In genomic region chr2:96694279-96694678, GRCh38 we compare ENCODE assay signal across 14 cellular contexts. TPM values are rescaled to one million over a fixed set of nuclear protein-coding genes. Genes with fewer than 3 reads are reported as not detected.
DNase-seq lines count a peak whose midpoint lies in the region; ATAC-seq and TF ChIP-seq lines count a peak whose summit lies in the region.
"Had no signal": no experiment of that assay in that cellular context is flagged by ENCODE, and none has a peak within 500 bp of the region (broad histone marks: within the 10 kb centered on the region; RNA-seq: fewer than 3 reads in every experiment).

No MANE protein-coding gene starts in this region.

- no peaks in the 10 kb centered on the region for H3F3A ChIP-seq in neural progenitor cell (ENCODE audit: low read depth)

- no peak overlapping the region for H4K91ac ChIP-seq in IMR-90 (ENCODE audit: insufficient read depth, low read depth, low read length)

- H2BK120ac ChIP-seq in IMR-90 (ENCODE audit: low read depth, low read length), result no peak overlapping the region

- H3K27me3 Mint-ChIP-seq in mesothelial cell of epicardium (ENCODE audit: low read depth), result no peaks in the 10 kb centered on the region
- peaks cover 3% of the 10 kb centered on the region for H3K27me3 Mint-ChIP-seq in neural progenitor cell (ENCODE audit: insufficient read depth, low read depth)
- H3K27me3 Mint-ChIP-seq: CD4-positive, alpha-beta memory T cell had no signal

- H3K9ac ChIP-seq in IMR-90 (ENCODE audit: low read depth, low read length) (no peak overlapping the region), neural progenitor cell (no peak overlapping the region)

- no peak for TF ChIP-seq RAD21 in IMR-90 (IDR thresholded peaks at IDR 0.05; ENCODE audit: low read length)

- no peaks in the 10 kb centered on the region for H3K79me1 ChIP-seq in IMR-90 (ENCODE audit: low read depth in 1 of 2, low read length in 2 of 2)

- TF ChIP-seq POLR2A in IMR-90 (IDR thresholded peaks at IDR 0.05; ENCODE audit: low read depth, low read length) (no peak), prostate gland (IDR thresholded peaks at IDR 0.05) (no peak)

- H3K4ac ChIP-seq in IMR-90 (ENCODE audit: low read depth, low read length), result no peak overlapping the region

- no peak for ATAC-seq in IMR-90 (ENCODE audit: low read depth)
- no peak for ATAC-seq in upper lobe of right lung

- in situ Hi-C loops in IMR-90 (cut with MboI; ENCODE audit: low sequenced_read_pairs), result no loop called here

- H3K27me3 ChIP-seq in IMR-90 (ENCODE audit: control insufficient read depth, insufficient read depth, low read length), result no peaks in the 10 kb centered on the region
- H3K27me3 ChIP-seq in neural progenitor cell, result no peaks in the 10 kb centered on the region
- H3K27me3 ChIP-seq in upper lobe of right lung, result no peaks in the 10 kb centered on the region
- H3K27me3 ChIP-seq in osteoblast (ENCODE audit: insufficient read depth, low read length), result no peaks in the 10 kb centered on the region
- no peaks in the 10 kb centered on the region for H3K27me3 ChIP-seq in prostate gland (replicated peaks; ENCODE audit: insufficient read depth)

- intact Hi-C loops in IMR-90 (cut with micrococcal nuclease) (no loop called here), upper lobe of right lung (cut with DNase I) (no loop called here), prostate gland (cut with DNase I) (no loop called here)

- H4K5ac ChIP-seq in IMR-90 (ENCODE audit: low read depth, low read length), result no peak overlapping the region

- H3K4me1 ChIP-seq in IMR-90 (ENCODE audit: control insufficient read depth, insufficient read depth, low read length), result no peaks in the 10 kb centered on the region
- no peaks in the 10 kb centered on the region for H3K4me1 ChIP-seq in neural progenitor cell
- H3K4me1 ChIP-seq in upper lobe of right lung, result no peaks in the 10 kb centered on the region
- H3K4me1 ChIP-seq in osteoblast (ENCODE audit: insufficient read depth, low read length), result no peaks in the 10 kb centered on the region
- H3K4me1 ChIP-seq in prostate gland (replicated peaks), result no peaks in the 10 kb centered on the region

- no peak overlapping the region for H3K18ac ChIP-seq in IMR-90 (ENCODE audit: low read depth, low read length)

- H4K20me1 ChIP-seq in IMR-90 (ENCODE audit: insufficient read depth, low read length) (no peaks in the 10 kb centered on the region), neural progenitor cell (ENCODE audit: low read depth) (no peaks in the 10 kb centered on the region), osteoblast (ENCODE audit: insufficient read depth, low read length) (no peaks in the 10 kb centered on the region)

- dilution Hi-C loops in IMR-90 (cut with HindIII; ENCODE audit: low sequenced_read_pairs, unreplicated experiment), result no loop called here

- no peak overlapping the region for H3K4me2 ChIP-seq in IMR-90 (ENCODE audit: low read depth, low read length)
- no peak overlapping the region for H3K4me2 ChIP-seq in neural progenitor cell
- H3K4me2 ChIP-seq in osteoblast (ENCODE audit: insufficient read depth, low read length), result no peak overlapping the region

- H3K56ac ChIP-seq in IMR-90 (ENCODE audit: extremely low read depth, insufficient read depth, low read length), result no peak overlapping the region

- DNase-seq in IMR-90 (no peak), mesothelial cell of epicardium (ENCODE audit: low spot score in 2 of 2, unreplicated experiment in 2 of 2) (no peak), neural progenitor cell (ENCODE audit: low spot score) (peak; percentile 1), upper lobe of right lung (peak; percentile 33), NAMALWA (ENCODE audit: low spot score) (no peak), osteoblast (ENCODE audit: insufficient read length, low spot score, missing footprints) (no peak), prostate gland (ENCODE audit: low spot score) (no peak)
- DNase-seq: C1 segment of cervical spinal cord; Calu3; CD4-positive, alpha-beta memory T cell; COR-L47; DND-41; GOT3; HCEC 1CT had no signal

- no peak overlapping the region for H2BK15ac ChIP-seq in IMR-90 (ENCODE audit: low read depth, low read length)

- CTCF ChIA-PET in IMR-90 (lab: Yijun Ruan, JAX), result no interaction called here

- H3K36me3 Mint-ChIP-seq in mesothelial cell of epicardium, result no peaks in the 10 kb centered on the region
- peaks cover 2% of the 10 kb centered on the region for H3K36me3 Mint-ChIP-seq in neural progenitor cell
- H3K36me3 Mint-ChIP-seq: CD4-positive, alpha-beta memory T cell had no signal

- no peak overlapping the region for H2AK5ac ChIP-seq in IMR-90 (ENCODE audit: low read depth, low read length)

- no peak overlapping the region for H4K8ac ChIP-seq in IMR-90 (ENCODE audit: low read depth in 2 of 2, low read length in 2 of 2)

- no peak overlapping the region for H3K27ac ChIP-seq in IMR-90 (ENCODE audit: insufficient read depth, low read length)
- no peak overlapping the region for H3K27ac ChIP-seq in neural progenitor cell
- H3K27ac ChIP-seq in upper lobe of right lung, result no peak overlapping the region
- H3K27ac ChIP-seq in osteoblast (ENCODE audit: low read depth, low read length), result no peak overlapping the region
- no peak overlapping the region for H3K27ac ChIP-seq in prostate gland

- H3K23ac ChIP-seq in IMR-90 (ENCODE audit: low read depth, low read length), result no peak overlapping the region

- H2AK9ac ChIP-seq in IMR-90 (replicated peaks; ENCODE audit: low read depth, low read length, poor library complexity), result peak overlapping the region; percentile 13

- no TSS peak for BruUV-seq in IMR-90 (replicated peaks; lab: Mats Ljungman, UMichigan)

- POLR2A ChIA-PET in IMR-90 (lab: Charles Lee; ENCODE audit: unreplicated experiment), result no interaction called here

- H3K4me3 Mint-ChIP-seq in mesothelial cell of epicardium, result no peak overlapping the region
- no peak overlapping the region for H3K4me3 Mint-ChIP-seq in neural progenitor cell
- H3K4me3 Mint-ChIP-seq: CD4-positive, alpha-beta memory T cell had no signal

- H3K36me3 ChIP-seq in IMR-90 (ENCODE audit: control insufficient read depth, insufficient read depth, low read length) (no peaks in the 10 kb centered on the region), neural progenitor cell (no peaks in the 10 kb centered on the region), upper lobe of right lung (no peaks in the 10 kb centered on the region), osteoblast (ENCODE audit: insufficient read depth, low read length) (no peaks in the 10 kb centered on the region), prostate gland (no peaks in the 10 kb centered on the region)

- H2BK5ac ChIP-seq in IMR-90 (ENCODE audit: low read depth, low read length, poor library complexity, severe bottlenecking), result no peak overlapping the region

- no CpG with 5 or more reads among the region's 8 CpGs for WGBS in IMR-90 (ENCODE audit: extremely low coverage in 2 of 2, insufficient read length in 1 of 2), 2 experiments
- WGBS in prostate gland, result 86% methylated on average over 8 of the region's 8 CpGs

- H2AFZ ChIP-seq in IMR-90 (replicated peaks; ENCODE audit: low read length, poor library complexity), result peak overlapping the region; percentile 14
- no peak overlapping the region for H2AFZ ChIP-seq in neural progenitor cell (replicated peaks)
- H2AFZ ChIP-seq in osteoblast (ENCODE audit: low read length), result no peak overlapping the region

- H3K27ac Mint-ChIP-seq in mesothelial cell of epicardium (peak overlapping the region; percentile 40), neural progenitor cell (peak overlapping the region; percentile 50)

- no peak overlapping the region for H2BK20ac ChIP-seq in IMR-90 (ENCODE audit: low read depth, low read length)

- no peaks in the 10 kb centered on the region for H3K9me3 ChIP-seq in IMR-90 (ENCODE audit: control insufficient read depth, insufficient read depth, low read length)
- H3K9me3 ChIP-seq in neural progenitor cell (ENCODE audit: low read depth), result no peaks in the 10 kb centered on the region
- H3K9me3 ChIP-seq in upper lobe of right lung, result no peaks in the 10 kb centered on the region
- no peaks in the 10 kb centered on the region for H3K9me3 ChIP-seq in osteoblast (ENCODE audit: low read depth, low read length)
- H3K9me3 ChIP-seq in prostate gland, result no peaks in the 10 kb centered on the region

- H3K4me1 Mint-ChIP-seq in mesothelial cell of epicardium (peaks cover 5% of the 10 kb centered on the region), neural progenitor cell (peaks cover 7% of the 10 kb centered on the region)
- H3K4me1 Mint-ChIP-seq: CD4-positive, alpha-beta memory T cell had no signal

- no peak for TF ChIP-seq CTCF in IMR-90 (conservative IDR thresholded peaks at IDR 0.05; ENCODE audit: low read depth, low read length)
- TF ChIP-seq CTCF in mesothelial cell of epicardium (IDR thresholded peaks at IDR 0.05; ENCODE audit: unreplicated experiment), result no peak
- TF ChIP-seq CTCF in neural progenitor cell (IDR thresholded peaks at IDR 0.05), result no peak
- no peak for TF ChIP-seq CTCF in upper lobe of right lung (IDR thresholded peaks at IDR 0.05)
- TF ChIP-seq CTCF in osteoblast (IDR thresholded peaks at IDR 0.05; ENCODE audit: extremely low read depth, low read depth, low read length), result no peak
- no peak for TF ChIP-seq CTCF in prostate gland (IDR thresholded peaks at IDR 0.05)

- 0 out of 2 replicates have a peak, but pooled peaks cover 4% of the 10 kb centered on the region for H3K9me1 ChIP-seq in IMR-90 (ENCODE audit: insufficient read depth, low read length)

- no peaks in the 10 kb centered on the region for H3K9me3 Mint-ChIP-seq in mesothelial cell of epicardium
- H3K9me3 Mint-ChIP-seq in neural progenitor cell, result no peaks in the 10 kb centered on the region

- no peak overlapping the region for H3K14ac ChIP-seq in IMR-90 (replicated peaks; ENCODE audit: low read depth, low read length)

- no peak overlapping the region for H3K4me3 ChIP-seq in IMR-90 (ENCODE audit: insufficient read depth, low read depth, low read length)
- no peak overlapping the region for H3K4me3 ChIP-seq in neural progenitor cell
- no peak overlapping the region for H3K4me3 ChIP-seq in upper lobe of right lung
- no peak overlapping the region for H3K4me3 ChIP-seq in osteoblast (ENCODE audit: insufficient read depth, low read length)
- no peak overlapping the region for H3K4me3 ChIP-seq in prostate gland

- H3K79me2 ChIP-seq in neural progenitor cell (ENCODE audit: low read depth), result no peaks in the 10 kb centered on the region
- no peaks in the 10 kb centered on the region for H3K79me2 ChIP-seq in osteoblast (ENCODE audit: insufficient read depth, low read length)

RNA-seq across cellular contexts. Expression of gene LMAN2L, which starts 45.6 kb away (rescaled TPM):
- 19.2 and 22.9 TPM in 2 replicates for total RNA-seq in IMR-90 (2012; rRNA removed)
- 20.8 and 22.5 TPM in 2 replicates for polyA plus RNA-seq in IMR-90 (2012; rRNA removed)
- 14.9 and 18.4 TPM in 2 replicates for polyA plus RNA-seq in IMR-90 (2012; cell fraction: cytosol; rRNA removed)
- 13.0 and 23.6 TPM in 2 replicates for polyA plus RNA-seq in IMR-90 (2012; cell fraction: nucleus; rRNA removed; ENCODE audit: low replicate concordance)
- total RNA-seq in mesothelial cell of epicardium, result 30.5 to 33.3 TPM (median 31.4 TPM) in 3 replicates
- total RNA-seq in neural progenitor cell (ENCODE audit: low replicate concordance), result 25.9 and 39.8 TPM in 2 replicates
- 16.5 TPM for total RNA-seq in upper lobe of right lung
- total RNA-seq in osteoblast, result 16.5 and 26.4 TPM in 2 replicates
- total RNA-seq in prostate gland, result 10 to 100 TPM; 26.1 to 26.8 TPM

RNA-seq across cellular contexts. Expression of gene FER1L5, which starts 51.7 kb away (rescaled TPM):
- total RNA-seq in IMR-90 (2012; rRNA removed) (0.28 and 0.36 TPM in 2 replicates), mesothelial cell of epicardium (0.91 to 1.4 TPM (median 1.1 TPM) in 3 replicates), neural progenitor cell (ENCODE audit: low replicate concordance) (1.2 and 1.7 TPM in 2 replicates), upper lobe of right lung (0.14 TPM), osteoblast (1.1 and 1.2 TPM in 2 replicates), prostate gland (1 to 10 TPM in 1 of 2 donors, under 1 TPM in 1; 0.59 to 2.3 TPM)
- 0.09 and 0.15 TPM in 2 replicates for polyA plus RNA-seq in IMR-90 (2012; rRNA removed)
- under 0.01 and 0.03 TPM in 2 replicates for polyA plus RNA-seq in IMR-90 (2012; cell fraction: cytosol; rRNA removed)
- polyA plus RNA-seq in IMR-90 (2012; cell fraction: nucleus; rRNA removed; ENCODE audit: low replicate concordance), result 0.38 and 0.86 TPM in 2 replicates
- total RNA-seq: Calu3; CD4-positive, alpha-beta memory T cell had no signal
- polyA plus RNA-seq: CD4-positive, alpha-beta memory T cell had no signal

RNA-seq across cellular contexts. Expression of gene KANSL3, which starts 56.2 kb away (rescaled TPM):
- total RNA-seq in IMR-90 (2012; rRNA removed), result 25.0 and 26.3 TPM in 2 replicates
- polyA plus RNA-seq in IMR-90 (2012; rRNA removed), result 19.5 and 22.2 TPM in 2 replicates
- 8.4 and 8.6 TPM in 2 replicates for polyA plus RNA-seq in IMR-90 (2012; cell fraction: cytosol; rRNA removed)
- polyA plus RNA-seq in IMR-90 (2012; cell fraction: nucleus; rRNA removed; ENCODE audit: low replicate concordance), result 41.0 and 52.4 TPM in 2 replicates
- total RNA-seq in mesothelial cell of epicardium, result 66.0 to 70.2 TPM (median 68.1 TPM) in 3 replicates
- total RNA-seq in neural progenitor cell (ENCODE audit: low replicate concordance), result 32.9 and 44.3 TPM in 2 replicates
- total RNA-seq in upper lobe of right lung, result 50.1 TPM
- 46.9 and 50.3 TPM in 2 replicates for total RNA-seq in osteoblast
- total RNA-seq in prostate gland, result 10 to 100 TPM; 41.3 to 70.0 TPM

Comparison
In these comparisons a context has a peak if more than half of its experiments do, and no peak if none do; other contexts are left out.
1. DNase-seq: peak in neural progenitor cell (single experiment) and upper lobe of right lung (single experiment); none in IMR-90 (single experiment), mesothelial cell of epicardium (0 of 2), NAMALWA (single experiment), osteoblast (single experiment) and prostate gland (single experiment).